ENCODE assay signal across 1 cellular context in the genomic region with DNA sequence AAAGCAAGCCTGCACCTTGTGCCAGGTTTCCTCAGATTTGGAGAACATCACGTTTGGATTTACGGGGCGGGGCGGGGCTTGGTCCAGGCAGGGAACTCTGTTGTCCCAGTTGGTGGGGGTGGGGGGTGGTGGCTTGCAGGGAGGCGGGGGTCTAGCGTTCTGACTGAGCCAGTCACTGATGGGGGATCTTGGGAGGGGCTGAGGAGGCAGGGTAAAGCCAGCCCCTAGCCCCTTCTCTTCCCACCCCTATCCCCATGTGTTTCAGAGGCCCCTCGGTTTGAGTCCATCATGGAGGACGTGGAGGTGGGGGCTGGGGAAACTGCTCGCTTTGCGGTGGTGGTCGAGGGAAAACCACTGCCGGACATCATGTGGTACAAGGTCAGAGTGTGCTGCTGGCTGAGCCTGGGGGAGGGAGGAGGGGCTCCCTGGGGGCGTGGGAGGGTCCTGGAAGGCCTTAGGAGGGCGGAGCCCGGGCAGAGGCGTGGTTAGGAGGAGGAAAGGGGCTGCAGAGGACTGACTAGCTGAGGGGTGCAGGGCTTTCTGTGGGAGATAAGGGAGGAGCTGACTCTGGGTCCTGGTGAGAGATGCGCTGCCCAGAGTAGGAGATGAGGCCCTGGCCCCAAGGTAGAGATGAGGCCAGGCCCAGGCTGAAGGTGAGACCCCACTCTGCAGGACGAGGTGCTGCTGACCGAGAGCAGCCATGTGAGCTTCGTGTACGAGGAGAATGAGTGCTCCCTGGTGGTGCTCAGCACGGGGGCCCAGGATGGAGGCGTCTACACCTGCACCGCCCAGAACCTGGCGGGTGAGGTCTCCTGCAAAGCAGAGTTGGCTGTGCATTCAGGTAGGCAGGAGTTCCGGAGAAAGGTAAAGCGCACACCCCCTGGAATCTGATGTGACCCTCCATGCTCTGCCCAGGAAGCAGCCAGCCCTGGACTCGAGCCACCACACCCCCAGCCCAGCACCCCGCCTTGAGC.
TF ChIP-seq lines count a peak whose summit lies in the region.

No MANE protein-coding gene starts in this region.

TF ChIP-seq in WTC11, 78 proteins besides CTCF, POLR2A, EP300 and RAD21 (continued from another document):
- no peak for TF ChIP-seq ZNF396 (CRISPR knock-in tag; IDR thresholded peaks at IDR 0.05; ENCODE audit: borderline replicate concordance)
- TF ChIP-seq GTF2I (CRISPR knock-in tag; conservative IDR thresholded peaks at IDR 0.05): no peak
- TF ChIP-seq NFATC4 (CRISPR knock-in tag; IDR thresholded peaks at IDR 0.05): no peak
- peak; percentile 41 for TF ChIP-seq SP1 (CRISPR knock-in tag; conservative IDR thresholded peaks at IDR 0.05)
- no peak for TF ChIP-seq NFE2L1 (CRISPR knock-in tag; IDR thresholded peaks at IDR 0.05)
